In genomic region chr14:53106768-53107167, GRCh38 we compare ENCODE assay signal across 17 cellular contexts. TPM values are rescaled to one million over a fixed set of nuclear protein-coding genes. Genes with fewer than 3 reads are reported as not detected.
DNase-seq lines count a peak whose midpoint lies in the region; ATAC-seq and TF ChIP-seq lines count a peak whose summit lies in the region.
"Had no signal": no experiment of that assay in that cellular context is flagged by ENCODE, and none has a peak within 500 bp of the region (broad histone marks: within the 10 kb centered on the region; RNA-seq: fewer than 3 reads in every experiment).

No MANE protein-coding gene starts in this region.

- ATAC-seq in CD4-positive, alpha-beta T cell (ENCODE audit: poor library complexity), result no peak
- ATAC-seq in naive thymus-derived CD4-positive, alpha-beta T cell, result no peak
- no peak for ATAC-seq in GM21786 (IDR thresholded peaks at IDR 0.05; ENCODE audit: unreplicated experiment)
- ATAC-seq: K562 had no signal

- H3K27me3 ChIP-seq in CD4-positive, alpha-beta T cell (ENCODE audit: control insufficient read depth, insufficient read depth, low read length), result no peaks in the 10 kb centered on the region
- H3K27me3 ChIP-seq in SU-DHL-6 (ENCODE audit: low read length), result no peaks in the 10 kb centered on the region
- no peaks in the 10 kb centered on the region for H3K27me3 ChIP-seq in naive thymus-derived CD4-positive, alpha-beta T cell (ENCODE audit: control insufficient read depth in 2 of 2, insufficient read depth in 2 of 2, low read length in 2 of 2)
- H3K27me3 ChIP-seq in CD8-positive, alpha-beta memory T cell (ENCODE audit: insufficient read depth, low read length, poor library complexity, severe bottlenecking), result no peaks in the 10 kb centered on the region
- H3K27me3 ChIP-seq: BLaER1 had no signal

- peaks cover 34% of the 10 kb centered on the region for H3K36me3 Mint-ChIP-seq in activated naive CD4-positive, alpha-beta T cell treated with anti-CD3 and anti-CD28 coated beads, Interleukin-2, amount 10 ng/mL, durations not matched to agents 7 days and 5 days
- peaks cover 9% of the 10 kb centered on the region for H3K36me3 Mint-ChIP-seq in activated naive CD4-positive, alpha-beta T cell treated with anti-CD3 and anti-CD28 coated beads for 36 hours (ENCODE audit: low read depth)
- peaks cover 17% of the 10 kb centered on the region for H3K36me3 Mint-ChIP-seq in CD4-positive, alpha-beta T cell (ENCODE audit: low read depth)
- H3K36me3 Mint-ChIP-seq in naive thymus-derived CD4-positive, alpha-beta T cell, result peaks cover 4 to 32% (median 15%) of the 10 kb centered on the region in 5 donors
- H3K36me3 Mint-ChIP-seq in CD8-positive, alpha-beta memory T cell, result peaks cover 7 to 13% (median 9%) of the 10 kb centered on the region in 3 donors

- peaks cover 81% of the 10 kb centered on the region for H3K79me2 ChIP-seq in SU-DHL-6 (ENCODE audit: insufficient read depth, low read length)

- H3K9me3 ChIP-seq in CD4-positive, alpha-beta T cell (ENCODE audit: control insufficient read depth, low read length), result no peaks in the 10 kb centered on the region
- no peaks in the 10 kb centered on the region for H3K9me3 ChIP-seq in SU-DHL-6 (ENCODE audit: insufficient read depth, low read length)
- no peaks in the 10 kb centered on the region for H3K9me3 ChIP-seq in naive thymus-derived CD4-positive, alpha-beta T cell (ENCODE audit: control insufficient read depth in 2 of 3, low read length in 3 of 3)
- H3K9me3 ChIP-seq in CD8-positive, alpha-beta memory T cell (ENCODE audit: low read length), result no peaks in the 10 kb centered on the region
- H3K9me3 ChIP-seq: HAP-1 had no signal

- H3K9ac ChIP-seq in SU-DHL-6 (ENCODE audit: low read length), result no peak overlapping the region
- H3K9ac ChIP-seq: BLaER1, GM23248 had no signal

- no peak overlapping the region for H3K27ac ChIP-seq in CD4-positive, alpha-beta T cell (ENCODE audit: low read depth, low read length)
- H3K27ac ChIP-seq in SU-DHL-6 (ENCODE audit: low read depth, low read length), result no peak overlapping the region
- peak overlapping the region; percentile 9 for H3K27ac ChIP-seq in naive thymus-derived CD4-positive, alpha-beta T cell (ENCODE audit: low read depth, low read length)
- H3K27ac ChIP-seq in CD8-positive, alpha-beta memory T cell (ENCODE audit: low read depth, low read length), result no peak overlapping the region
- H3K27ac ChIP-seq: GM23248 had no signal

- no peak for DNase-seq in activated naive CD4-positive, alpha-beta T cell treated with anti-CD3 and anti-CD28 coated beads, Interleukin-2, amount 10 ng/mL, durations not matched to agents 7 days and 5 days
- no peak for DNase-seq in activated naive CD4-positive, alpha-beta T cell treated with anti-CD3 and anti-CD28 coated beads for 36 hours
- no peak for DNase-seq in CD4-positive, alpha-beta T cell
- DNase-seq in naive thymus-derived CD4-positive, alpha-beta T cell, result no peak
- no peak for DNase-seq in CD8-positive, alpha-beta memory T cell
- DNase-seq: 8988T, Caco-2, DMS79, GDM1, GM23248, IMR-90 had no signal

- H4K20me1 ChIP-seq in SU-DHL-6 (ENCODE audit: low read depth, low read length), result no peaks in the 10 kb centered on the region
- H4K20me1 ChIP-seq: BLaER1 had no signal

- H3K4me3 ChIP-seq in SU-DHL-6 (ENCODE audit: insufficient read depth, low read length, poor library complexity, severe bottlenecking), result no peak overlapping the region
- no peak overlapping the region for H3K4me3 ChIP-seq in naive thymus-derived CD4-positive, alpha-beta T cell (ENCODE audit: low read length)
- no peak overlapping the region for H3K4me3 ChIP-seq in CD8-positive, alpha-beta memory T cell (ENCODE audit: low read length)
- H3K4me3 ChIP-seq: BLaER1, GM23248, HAP-1, K562 had no signal

- POLR2A ChIA-PET in CD4-positive, alpha-beta T cell (lab: Charles Lee), result interaction anchor here (8.8 kb wide), 1 partner anchor 45 kb away, joined by 179 read pairs; the partner anchor contains the start of gene DDHD1
- POLR2A ChIA-PET in naive thymus-derived CD4-positive, alpha-beta T cell (lab: Charles Lee), result interaction anchor here (6.2 kb wide), 1 partner anchor 46 kb away, joined by 65 read pairs; the partner anchor contains the start of gene DDHD1
- POLR2A ChIA-PET in CD8-positive, alpha-beta memory T cell (lab: Charles Lee), result interaction anchor here (4.2 kb wide), 1 partner anchor 46 kb away, joined by 40 read pairs; the partner anchor contains the start of gene DDHD1

- H3K4me3 Mint-ChIP-seq in activated naive CD4-positive, alpha-beta T cell treated with anti-CD3 and anti-CD28 coated beads, Interleukin-2, amount 10 ng/mL, durations not matched to agents 7 days and 5 days, result no peak overlapping the region
- H3K4me3 Mint-ChIP-seq in activated naive CD4-positive, alpha-beta T cell treated with anti-CD3 and anti-CD28 coated beads for 36 hours, result no peak overlapping the region
- H3K4me3 Mint-ChIP-seq in CD4-positive, alpha-beta T cell, result peak overlapping the region; percentile 12
- H3K4me3 Mint-ChIP-seq in naive thymus-derived CD4-positive, alpha-beta T cell, result no peak overlapping the region
- H3K4me3 Mint-ChIP-seq in CD8-positive, alpha-beta memory T cell, result no peak overlapping the region
- H3K4me3 Mint-ChIP-seq: CD14-positive monocyte had no signal

- no peaks in the 10 kb centered on the region for H3K9me2 ChIP-seq in SU-DHL-6 (replicated peaks; ENCODE audit: insufficient read depth, low read length)

- peaks cover 51% of the 10 kb centered on the region for H3F3A ChIP-seq in SU-DHL-6 (ENCODE audit: insufficient read depth)

- H3K27ac Mint-ChIP-seq in activated naive CD4-positive, alpha-beta T cell treated with anti-CD3 and anti-CD28 coated beads, Interleukin-2, amount 10 ng/mL, durations not matched to agents 7 days and 5 days, result peak overlapping the region; percentile 20
- no peak overlapping the region for H3K27ac Mint-ChIP-seq in activated naive CD4-positive, alpha-beta T cell treated with anti-CD3 and anti-CD28 coated beads for 36 hours
- H3K27ac Mint-ChIP-seq in CD4-positive, alpha-beta T cell, result no peak overlapping the region
- peak overlapping the region in 3 of 9 donors; percentile 11 to 79 (median 19) for H3K27ac Mint-ChIP-seq in naive thymus-derived CD4-positive, alpha-beta T cell
- peak overlapping the region in 3 of 8 donors; percentile 36 to 76 (median 71) for H3K27ac Mint-ChIP-seq in CD8-positive, alpha-beta memory T cell

- peaks cover 16% of the 10 kb centered on the region; the same call in 1 of the 2 replicates for H3K36me3 ChIP-seq in SU-DHL-6 (ENCODE audit: low read length)
- H3K36me3 ChIP-seq in naive thymus-derived CD4-positive, alpha-beta T cell (ENCODE audit: control insufficient read depth in 2 of 3, insufficient read depth in 3 of 3, low read length in 3 of 3), result no peaks in the 10 kb centered on the region
- H3K36me3 ChIP-seq in CD8-positive, alpha-beta memory T cell (ENCODE audit: insufficient read depth, low read length), result no peaks in the 10 kb centered on the region
- H3K36me3 ChIP-seq: HAP-1 had no signal

- peaks cover 1% of the 10 kb centered on the region for H3K9me3 Mint-ChIP-seq in activated naive CD4-positive, alpha-beta T cell treated with anti-CD3 and anti-CD28 coated beads, Interleukin-2, amount 10 ng/mL, durations not matched to agents 7 days and 5 days
- peaks cover 4% of the 10 kb centered on the region for H3K9me3 Mint-ChIP-seq in activated naive CD4-positive, alpha-beta T cell treated with anti-CD3 and anti-CD28 coated beads for 36 hours
- H3K9me3 Mint-ChIP-seq in CD4-positive, alpha-beta T cell, result peaks cover 2% of the 10 kb centered on the region
- peaks cover 0 to 6% (median 0%) of the 10 kb centered on the region in 11 donors for H3K9me3 Mint-ChIP-seq in naive thymus-derived CD4-positive, alpha-beta T cell
- peaks cover 0 to 3% (median 0%) of the 10 kb centered on the region in 5 donors for H3K9me3 Mint-ChIP-seq in CD8-positive, alpha-beta memory T cell

- peaks cover 25 to 28% of the 10 kb centered on the region in 2 donors for H3K4me1 ChIP-seq in naive thymus-derived CD4-positive, alpha-beta T cell (ENCODE audit: control insufficient read depth in 2 of 2, insufficient read depth in 2 of 2, low read length in 2 of 2)
- H3K4me1 ChIP-seq in CD8-positive, alpha-beta memory T cell (ENCODE audit: insufficient read depth, low read length), result peaks cover 30% of the 10 kb centered on the region

- H3K4me1 Mint-ChIP-seq in activated naive CD4-positive, alpha-beta T cell treated with anti-CD3 and anti-CD28 coated beads, Interleukin-2, amount 10 ng/mL, durations not matched to agents 7 days and 5 days, result peaks cover 9% of the 10 kb centered on the region
- peaks cover 17% of the 10 kb centered on the region for H3K4me1 Mint-ChIP-seq in activated naive CD4-positive, alpha-beta T cell treated with anti-CD3 and anti-CD28 coated beads for 36 hours (ENCODE audit: low read depth)
- peaks cover 6% of the 10 kb centered on the region for H3K4me1 Mint-ChIP-seq in CD4-positive, alpha-beta T cell (ENCODE audit: low read depth)
- H3K4me1 Mint-ChIP-seq in naive thymus-derived CD4-positive, alpha-beta T cell, result peaks cover 10 to 30% (median 15%) of the 10 kb centered on the region in 7 donors
- H3K4me1 Mint-ChIP-seq in CD8-positive, alpha-beta memory T cell, result peaks cover 7 to 23% (median 15%) of the 10 kb centered on the region in 3 donors

- TF ChIP-seq CTCF in CD4-positive, alpha-beta T cell (IDR thresholded peaks at IDR 0.05), result no peak
- no peak for TF ChIP-seq CTCF in SU-DHL-6 (IDR thresholded peaks at IDR 0.05; ENCODE audit: insufficient read depth, low read length, poor library complexity, severe bottlenecking)

- CTCF ChIA-PET in activated naive CD4-positive, alpha-beta T cell treated with anti-CD3 and anti-CD28 coated beads, Interleukin-2, amount 10 ng/mL, durations not matched to agents 7 days and 5 days (lab: Charles Lee), result interaction anchor here (3.3 to 3.7 kb wide), 2 partner anchors 43 to 46 kb away, joined by 19 to 31 read pairs; partner anchors contain the start of gene DDHD1
- CTCF ChIA-PET in activated naive CD4-positive, alpha-beta T cell treated with anti-CD3 and anti-CD28 coated beads for 36 hours (lab: Charles Lee), result interaction anchor here (1.1 to 1.3 kb wide), 3 partner anchors 15 to 47 kb away, joined by 3 to 6 read pairs (median 4); no protein-coding TSS in a partner anchor
- CTCF ChIA-PET in CD4-positive, alpha-beta T cell (lab: Charles Lee), result no interaction called here
- CTCF ChIA-PET in naive thymus-derived CD4-positive, alpha-beta T cell (lab: Charles Lee), result interaction anchor here (1.0 kb wide), 1 partner anchor 45 kb away, joined by 3 read pairs; no protein-coding TSS in a partner anchor
- CTCF ChIA-PET in CD8-positive, alpha-beta memory T cell (lab: Charles Lee), result interaction anchor here (1.3 to 4.2 kb wide), 3 partner anchors 9 to 46 kb away, joined by 3 to 23 read pairs (median 6); partner anchors contain the start of gene DDHD1

- no peak overlapping the region for H2AFZ ChIP-seq in SU-DHL-6 (ENCODE audit: low read depth, low read length, severe bottlenecking)
- H2AFZ ChIP-seq: GM23248 had no signal

- intact Hi-C loops in activated naive CD4-positive, alpha-beta T cell treated with anti-CD3 and anti-CD28 coated beads for 36 hours (cut with micrococcal nuclease), result no loop called here
- intact Hi-C loops in CD4-positive, alpha-beta T cell (cut with DNase I, micrococcal nuclease), result no loop called here
- intact Hi-C loops in naive thymus-derived CD4-positive, alpha-beta T cell (cut with micrococcal nuclease), result loop anchor here (5.0 kb wide), 1 partner anchor 554 kb away; the partner anchor contains the start of genes GPR137C (in 2 of the 2) and TXNDC16 (in 2 of the 2)

- peak overlapping the region; percentile 4 for H3K4me2 ChIP-seq in SU-DHL-6 (ENCODE audit: low read depth, low read length, poor library complexity, severe bottlenecking)

- no peaks in the 10 kb centered on the region for H3K27me3 Mint-ChIP-seq in activated naive CD4-positive, alpha-beta T cell treated with anti-CD3 and anti-CD28 coated beads, Interleukin-2, amount 10 ng/mL, durations not matched to agents 7 days and 5 days
- H3K27me3 Mint-ChIP-seq in activated naive CD4-positive, alpha-beta T cell treated with anti-CD3 and anti-CD28 coated beads for 36 hours (ENCODE audit: low read depth), result no peaks in the 10 kb centered on the region
- no peaks in the 10 kb centered on the region for H3K27me3 Mint-ChIP-seq in CD4-positive, alpha-beta T cell
- H3K27me3 Mint-ChIP-seq in naive thymus-derived CD4-positive, alpha-beta T cell, result no peaks in the 10 kb centered on the region
- H3K27me3 Mint-ChIP-seq in CD8-positive, alpha-beta memory T cell, result no peaks in the 10 kb centered on the region

RNA-seq across cellular contexts. Expression of gene DDHD1, which starts 46.4 kb away (rescaled TPM):
- 10 to 100 TPM; 20.1 to 20.4 TPM for total RNA-seq in activated naive CD4-positive, alpha-beta T cell treated with anti-CD3 and anti-CD28 coated beads for 36 hours
- total RNA-seq in CD4-positive, alpha-beta T cell, result 10 to 100 TPM; 42.5 to 44.5 TPM
- 100 to 1,000 TPM in 1 of 5 experiments, 10 to 100 TPM in 4; 46.7 to 103 (median 55.5) TPM for total RNA-seq in naive thymus-derived CD4-positive, alpha-beta T cell
- polyA plus RNA-seq in naive thymus-derived CD4-positive, alpha-beta T cell, result 1 to 10 TPM; 6.7 to 7.0 TPM
- total RNA-seq in CD8-positive, alpha-beta memory T cell, result 10 to 100 TPM; 51.8 to 53.8 TPM
- 7.6 TPM for polyA plus RNA-seq in CD8-positive, alpha-beta memory T cell

Comparison
In these comparisons a context has a peak if more than half of its experiments do, and no peak if none do; other contexts are left out.
1. intact Hi-C loops: an anchor here in naive thymus-derived CD4-positive, alpha-beta T cell (5.0 kb wide); none called in activated naive CD4-positive, alpha-beta T cell treated with anti-CD3 and anti-CD28 coated beads for 36 hours and CD4-positive, alpha-beta T cell.